ENCODE assay signal across 8 cellular contexts in the genomic region with DNA sequence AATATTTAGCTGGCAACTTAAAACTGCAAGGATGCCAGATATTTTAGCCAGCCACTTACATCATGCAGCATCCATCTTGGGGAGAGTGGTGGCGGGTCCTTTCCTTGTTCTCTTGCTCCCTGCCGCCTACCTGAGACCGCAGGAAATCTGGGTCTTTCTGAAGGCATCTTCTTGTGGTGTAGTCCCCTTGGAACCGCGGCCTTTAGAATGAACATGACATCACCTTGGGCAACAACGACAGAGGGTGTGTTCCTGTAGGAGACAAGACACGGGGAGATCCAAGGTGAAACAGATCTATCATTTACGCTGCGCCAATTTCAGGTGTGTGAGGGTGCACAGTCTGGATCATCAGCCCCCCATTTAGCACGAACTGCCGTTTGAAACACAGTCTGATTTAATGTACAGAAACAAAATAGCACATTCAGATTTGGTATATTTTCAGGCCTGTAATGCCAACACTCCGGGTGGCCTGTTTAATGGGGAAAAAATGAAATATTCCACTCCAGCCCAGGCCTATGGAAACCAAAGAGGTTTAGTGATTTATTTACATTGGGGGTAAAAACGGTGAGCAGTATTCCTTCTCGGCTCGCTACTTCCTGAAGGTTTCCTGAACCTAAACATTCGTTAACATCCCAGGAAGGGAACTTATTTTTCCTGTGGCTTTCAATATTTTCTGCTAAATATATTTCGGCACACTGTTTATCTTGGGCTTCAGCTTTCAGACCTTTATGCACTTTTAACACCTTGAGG. TPM values are rescaled to one million over a fixed set of nuclear protein-coding genes. Genes with fewer than 3 reads are reported as not detected.
A peak's percentile ranks its signal among the peaks of the same experiment; 100 is the strongest.
DNase-seq lines count a peak whose midpoint lies in the region; ATAC-seq and TF ChIP-seq lines count a peak whose summit lies in the region.

No MANE protein-coding gene starts in this region.

- TF ChIP-seq POLR2A in GM18505 (IDR thresholded peaks at IDR 0.05; ENCODE audit: borderline replicate concordance, extremely low read depth, insufficient read depth, insufficient read length) = no peak

- no peak overlapping the region for H3K9ac ChIP-seq in neural progenitor cell

- H3K4me3 Mint-ChIP-seq in neural progenitor cell = peak overlapping the region; percentile 83

- no peak overlapping the region for H2AFZ ChIP-seq in neural progenitor cell (replicated peaks)

- peak overlapping the region; percentile 99 for H3K27ac Mint-ChIP-seq in neural progenitor cell

- no peaks in the 10 kb centered on the region for H3K79me2 ChIP-seq in neural progenitor cell (ENCODE audit: low read depth)

- DNase-seq in NCI-H1092 treated with DMSO at 0.1 percent for 48 hours (lab: John Stamatoyannopoulos, UW) = peak; percentile 64
- no peak for DNase-seq in NCI-H1092 (lab: John Stamatoyannopoulos, UW)
- DNase-seq in RPMI8226 = peak; percentile 33
- DNase-seq in dermis blood vessel endothelial cell = peak; percentile 13
- no peak for DNase-seq in neural progenitor cell (ENCODE audit: low spot score)
- no peak for DNase-seq in mesenteric fat pad (ENCODE audit: low spot score)

- no peaks in the 10 kb centered on the region for H3K36me3 ChIP-seq in neural progenitor cell

- peak overlapping the region; percentile 79 for H3K4me2 ChIP-seq in neural progenitor cell

- peaks cover 37% of the 10 kb centered on the region for H3K27me3 ChIP-seq in neural progenitor cell

- no peaks in the 10 kb centered on the region for H3K36me3 Mint-ChIP-seq in neural progenitor cell

- H3K27me3 Mint-ChIP-seq in neural progenitor cell (ENCODE audit: insufficient read depth, low read depth) = peaks cover 15% of the 10 kb centered on the region

- peaks cover 24% of the 10 kb centered on the region for H3F3A ChIP-seq in neural progenitor cell (ENCODE audit: low read depth)

- peaks cover 68% of the 10 kb centered on the region for H3K4me1 ChIP-seq in neural progenitor cell

- no peaks in the 10 kb centered on the region for H3K9me3 ChIP-seq in neural progenitor cell (ENCODE audit: low read depth)

- no peak overlapping the region for H3K27ac ChIP-seq in neural progenitor cell

- H3K4me1 Mint-ChIP-seq in neural progenitor cell = peaks cover 90% of the 10 kb centered on the region

- TF ChIP-seq CTCF in neural progenitor cell (IDR thresholded peaks at IDR 0.05) = no peak

- no peaks in the 10 kb centered on the region for H4K20me1 ChIP-seq in neural progenitor cell (ENCODE audit: low read depth)

- ATAC-seq in HG03439 (IDR thresholded peaks at IDR 0.05; ENCODE audit: unreplicated experiment) (no peak), GM18505 (IDR thresholded peaks at IDR 0.05; ENCODE audit: unreplicated experiment) (no peak)

- H3K4me3 ChIP-seq in neural progenitor cell = peak overlapping the region; percentile 45

- H3K9me3 Mint-ChIP-seq in neural progenitor cell = no peaks in the 10 kb centered on the region

RNA-seq across cellular contexts. Expression of gene IRF2BPL, which starts 12.7 kb away (rescaled TPM):
- 11.6 and 17.9 TPM in 2 replicates for total RNA-seq in dermis blood vessel endothelial cell
- total RNA-seq in neural progenitor cell (ENCODE audit: low replicate concordance) = 4.8 and 14.9 TPM in 2 replicates
- total RNA-seq in mesenteric fat pad = 51.9 TPM

RNA-seq across cellular contexts. Expression of gene CIPC, which starts 56.9 kb away (rescaled TPM):
- total RNA-seq in dermis blood vessel endothelial cell (13.5 and 14.1 TPM in 2 replicates), neural progenitor cell (ENCODE audit: low replicate concordance) (22.5 and 24.3 TPM in 2 replicates), mesenteric fat pad (23.1 TPM)

Comparison
In these comparisons a context has a peak if more than half of its experiments do, and no peak if none do; other contexts are left out.
1. DNase-seq: peak in NCI-H1092 treated with DMSO at 0.1 percent for 48 hours (single experiment), RPMI8226 (single experiment) and dermis blood vessel endothelial cell (single experiment); none in NCI-H1092 (single experiment), neural progenitor cell (single experiment) and mesenteric fat pad (single experiment).